In genomic region chr15:22253676-22254408, GRCh38 we compare ENCODE assay signal across 12 cellular contexts.
DNase-seq lines count a peak whose midpoint lies in the region; ATAC-seq, FAIRE-seq and TF ChIP-seq lines count a peak whose summit lies in the region.
"Had no signal": no experiment of that assay in that cellular context is flagged by ENCODE, and none has a peak within 500 bp of the region (broad histone marks: within the 10 kb centered on the region; RNA-seq: fewer than 3 reads in every experiment).

No MANE protein-coding gene starts in this region.

- BruUV-seq in HepG2 (replicated peaks; lab: Mats Ljungman, UMichigan), result no TSS peak

- TF ChIP-seq RAD21 in liver (IDR thresholded peaks at IDR 0.05), result no peak
- TF ChIP-seq RAD21 in HepG2 (CRISPR knock-in tag; IDR thresholded peaks at IDR 0.05), result no peak

- no peak for TF ChIP-seq CTCF in liver (IDR thresholded peaks at IDR 0.05; ENCODE audit: low read depth, low read length, missing input control)
- no peak for TF ChIP-seq CTCF in HepG2 (CRISPR knock-in tag; IDR thresholded peaks at IDR 0.05)
- no peak for TF ChIP-seq CTCF in MM.1S (IDR thresholded peaks at IDR 0.05; ENCODE audit: low read length)
- TF ChIP-seq CTCF in upper lobe of right lung (IDR thresholded peaks at IDR 0.05), result no peak
- TF ChIP-seq CTCF in transverse colon (IDR thresholded peaks at IDR 0.05), result no peak

- TF ChIP-seq POLR2A in HepG2 (IDR thresholded peaks at IDR 0.05; ENCODE audit: insufficient read depth in 1 of 2, low read depth in 2 of 2, low read length in 2 of 2) (no peak), transverse colon (IDR thresholded peaks at IDR 0.05) (no peak)

- no peaks in the 10 kb centered on the region for H3K9me3 ChIP-seq in liver (ENCODE audit: control insufficient read depth in 4 of 4, low read length in 3 of 4)
- H3K9me3 ChIP-seq in HepG2 (ENCODE audit: low read length), result no peaks in the 10 kb centered on the region
- no peaks in the 10 kb centered on the region for H3K9me3 ChIP-seq in MM.1S (replicated peaks; ENCODE audit: insufficient read depth, low read length)
- no peaks in the 10 kb centered on the region for H3K9me3 ChIP-seq in upper lobe of right lung
- no peaks in the 10 kb centered on the region for H3K9me3 ChIP-seq in transverse colon

- H3K79me2 ChIP-seq in HepG2 (ENCODE audit: insufficient read depth, low read length) (no peaks in the 10 kb centered on the region), MM.1S (ENCODE audit: low read length) (no peaks in the 10 kb centered on the region)

- POLR2A ChIA-PET in HepG2 (lab: Yijun Ruan, JAX), result no interaction called here

- H4K20me1 ChIP-seq in HepG2 (ENCODE audit: insufficient read depth, low read length) (no peaks in the 10 kb centered on the region), MM.1S (ENCODE audit: insufficient read depth, low read length) (no peaks in the 10 kb centered on the region)

- no peak for FAIRE-seq in HepG2 (lab: Jason Lieb, UNC)
- FAIRE-seq: endothelial cell of umbilical vein, GM18507 had no signal

- H2AFZ ChIP-seq in HepG2 (ENCODE audit: low read length), result no peak overlapping the region
- peak overlapping the region; percentile 45 for H2AFZ ChIP-seq in MM.1S (ENCODE audit: low read length)

- H3K4me2 ChIP-seq in HepG2 (ENCODE audit: low read depth, low read length) (no peak overlapping the region), MM.1S (ENCODE audit: low read depth, low read length) (peak overlapping the region; percentile 81)

- H3K4me1 ChIP-seq in liver (ENCODE audit: control insufficient read depth in 4 of 4, insufficient read depth in 4 of 4, low read length in 3 of 4), result peaks cover 7 to 82% (median 63%) of the 10 kb centered on the region in 4 donors
- no peaks in the 10 kb centered on the region; the same call in 1 of the 2 replicates for H3K4me1 ChIP-seq in HepG2 (ENCODE audit: insufficient read depth, low read length)
- peaks cover 23% of the 10 kb centered on the region for H3K4me1 ChIP-seq in MM.1S (ENCODE audit: low read length)
- no peaks in the 10 kb centered on the region for H3K4me1 ChIP-seq in upper lobe of right lung
- H3K4me1 ChIP-seq in transverse colon, result no peaks in the 10 kb centered on the region

- H3F3A ChIP-seq in MM.1S (ENCODE audit: insufficient read depth, low read length), result peaks cover 13% of the 10 kb centered on the region

- H3K4me3 ChIP-seq in liver (ENCODE audit: low read depth in 1 of 3, low read length in 3 of 3), result no peak overlapping the region
- H3K4me3 ChIP-seq in HepG2 (replicated peaks in 1 of 3; ENCODE audit: insufficient read depth in 1 of 3, low read depth in 2 of 3, low read length in 3 of 3), result no peak overlapping the region
- H3K4me3 ChIP-seq in MM.1S (ENCODE audit: low read length), result peak overlapping the region; percentile 34
- H3K4me3 ChIP-seq in upper lobe of right lung, result no peak overlapping the region
- no peak overlapping the region for H3K4me3 ChIP-seq in transverse colon

- in situ Hi-C loops in HepG2 (cut with HindIII; ENCODE audit: extremely low pct_ligation_motif_present, low pct_unique_long_range_greater_than_20kb) (no loop called here), transverse colon (cut with MboI; ENCODE audit: low pct_ligation_motif_present in 1 of 4, low pct_unique_long_range_greater_than_20kb in 1 of 4, low sequenced_read_pairs in 3 of 4) (no loop called here)

- H3K36me3 ChIP-seq in liver (ENCODE audit: control insufficient read depth in 4 of 4, insufficient read depth in 3 of 4, low read depth in 1 of 4, low read length in 3 of 4) (no peaks in the 10 kb centered on the region), HepG2 (replicated peaks in 1 of 2; ENCODE audit: control insufficient read depth in 1 of 2, insufficient read depth in 2 of 2, low read length in 2 of 2) (no peaks in the 10 kb centered on the region), MM.1S (replicated peaks; ENCODE audit: insufficient read depth, low read length) (no peaks in the 10 kb centered on the region), upper lobe of right lung (no peaks in the 10 kb centered on the region), transverse colon (no peaks in the 10 kb centered on the region)

- H3K27me3 ChIP-seq in liver (ENCODE audit: control insufficient read depth in 4 of 4, insufficient read depth in 4 of 4, low read length in 3 of 4) (no peaks in the 10 kb centered on the region), HepG2 (ENCODE audit: control insufficient read depth in 1 of 2, insufficient read depth in 2 of 2, low read length in 2 of 2) (0 out of 5 replicates have a peak, but pooled peaks cover 0 to 3% of the 10 kb centered on the region in 2 experiments), MM.1S (replicated peaks; ENCODE audit: insufficient read depth, low read length) (peaks cover 3% of the 10 kb centered on the region; the same call in 1 of the 2 replicates), upper lobe of right lung (no peaks in the 10 kb centered on the region), transverse colon (no peaks in the 10 kb centered on the region)

- CTCF ChIA-PET in HepG2 (lab: Yijun Ruan, JAX; ENCODE audit: low intra/inter-chr PET ratio, low total read pairs), result no interaction called here

- WGBS in liver, result 60% methylated on average over 8 of the region's 8 CpGs
- WGBS in HepG2 (ENCODE audit: low lambda C conversion rate), result 39% methylated on average over 6 of the region's 8 CpGs
- WGBS in transverse colon (ENCODE audit: low coverage in 1 of 2), 2 donors, result 36 to 60% methylated on average over 3 to 7 of the region's 8 CpGs

- H3K9ac ChIP-seq in liver (ENCODE audit: low read depth in 1 of 2, low read length in 2 of 2), result peak overlapping the region; percentile 10 to 78
- H3K9ac ChIP-seq in HepG2 (ENCODE audit: insufficient read depth, low read depth, low read length), result no peak overlapping the region
- H3K9ac ChIP-seq in MM.1S (ENCODE audit: low read length), result peak overlapping the region; percentile 49

- H3K9me2 ChIP-seq in MM.1S (replicated peaks; ENCODE audit: insufficient read depth, low read length), result no peaks in the 10 kb centered on the region

- H3K27ac ChIP-seq in liver (ENCODE audit: low read depth in 1 of 2, low read length in 2 of 2) (peak overlapping the region; percentile 89 to 91), HepG2 (ENCODE audit: extremely low read length, insufficient read depth, low read length) (no peak overlapping the region), MM.1S (ENCODE audit: low read length) (peak overlapping the region; percentile 78), upper lobe of right lung (no peak overlapping the region), transverse colon (no peak overlapping the region)

- TF ChIP-seq EP300 in HepG2 (IDR thresholded peaks at IDR 0.05; ENCODE audit: low read depth in 2 of 2, low read length in 2 of 2) (no peak), HepG2 (CRISPR knock-in tag; IDR thresholded peaks at IDR 0.05; ENCODE audit: borderline replicate concordance) (no peak), transverse colon (IDR thresholded peaks at IDR 0.05; ENCODE audit: low read depth) (no peak)

- intact Hi-C loops in HepG2 (cut with micrococcal nuclease; ENCODE audit: unreplicated experiment) (no loop called here), upper lobe of right lung (cut with DNase I) (no loop called here), transverse colon (cut with DNase I; ENCODE audit: low total_unique reads) (no loop called here)

- no peak; the same call in 1 of the 3 replicates for ATAC-seq in HepG2
- ATAC-seq in HG02759 (IDR thresholded peaks at IDR 0.05; ENCODE audit: unreplicated experiment), result peak; percentile 79
- ATAC-seq in upper lobe of right lung, result peak; percentile 24

- DNase-seq in HepG2 (ENCODE audit: low spot score), result no peak
- peak; percentile 90 for DNase-seq in MM.1S
- DNase-seq in upper lobe of right lung, result no peak
- DNase-seq in transverse colon, result no peak
- no peak for DNase-seq in NOMO-1 treated with DMSO at 0.1 percent for 48 hours (lab: John Stamatoyannopoulos, UW; ENCODE audit: unreplicated experiment)
- no peak for DNase-seq in SW480 (ENCODE audit: low spot score)
- DNase-seq: AML-193, MV-4-11 had no signal

TF ChIP-seq in liver, 16 proteins besides CTCF, POLR2A, EP300 and RAD21 (continues in another document):
- no peak for TF ChIP-seq ATF3 (IDR thresholded peaks at IDR 0.05)
- TF ChIP-seq NR2F2 (IDR thresholded peaks at IDR 0.05), result no peak
- TF ChIP-seq JUND (IDR thresholded peaks at IDR 0.05), result no peak
- TF ChIP-seq YY1 (IDR thresholded peaks at IDR 0.05), result no peak
- no peak for TF ChIP-seq FOXA1 (IDR thresholded peaks at IDR 0.05)
- no peak for TF ChIP-seq HNF4A (conservative IDR thresholded peaks at IDR 0.05)

TF ChIP-seq in HepG2, 621 proteins besides CTCF, POLR2A, EP300 and RAD21 (continues in another document):
- TF ChIP-seq PRDM4 (CRISPR knock-in tag; IDR thresholded peaks at IDR 0.05; ENCODE audit: borderline replicate concordance) (no peak), ZNF253 (CRISPR knock-in tag; IDR thresholded peaks at IDR 0.05; ENCODE audit: borderline replicate concordance) (no peak), ZNF615 (CRISPR knock-in tag; IDR thresholded peaks at IDR 0.05; ENCODE audit: borderline replicate concordance) (no peak), HNRNPUL1 (IDR thresholded peaks at IDR 0.05; ENCODE audit: low read depth, low read length) (no peak), HMG20A (CRISPR knock-in tag; IDR thresholded peaks at IDR 0.05; ENCODE audit: borderline replicate concordance) (no peak), ZNF660 (CRISPR knock-in tag; IDR thresholded peaks at IDR 0.05; ENCODE audit: borderline replicate concordance, low read depth) (no peak)

Comparison
In these comparisons a context has a peak if more than half of its experiments do, and no peak if none do; other contexts are left out.
1. H3K27ac ChIP-seq: peak in liver (2 of 2) and MM.1S (single experiment); none in HepG2 (single experiment), upper lobe of right lung (single experiment) and transverse colon (0 of 4).